ENCODE assay signal across 2 cellular contexts in genomic region chr3:110644203-110644602, GRCh38.
TF ChIP-seq lines count a peak whose summit lies in the region.

No MANE protein-coding gene starts in this region.

TF ChIP-seq in A549, 52 proteins besides CTCF, POLR2A, EP300 and RAD21:
- no peak for TF ChIP-seq BHLHE40 (IDR thresholded peaks at IDR 0.05; ENCODE audit: low read depth, low read length)
- no peak for TF ChIP-seq FOSB (CRISPR knock-in tag; IDR thresholded peaks at IDR 0.05)
- TF ChIP-seq SREBF2 (IDR thresholded peaks at IDR 0.05) = no peak
- peak; percentile 9 for TF ChIP-seq MAFK (IDR thresholded peaks at IDR 0.05; ENCODE audit: partially characterized antibody)

TF ChIP-seq in IMR-90, 13 proteins besides CTCF, POLR2A, EP300 and RAD21:
- TF ChIP-seq MXI1 (IDR thresholded peaks at IDR 0.05; ENCODE audit: borderline replicate concordance, low read depth, low read length) (no peak), RFX5 (IDR thresholded peaks at IDR 0.05; ENCODE audit: low read depth, low read length) (no peak), MAFK (IDR thresholded peaks at IDR 0.05; ENCODE audit: low read depth, low read length) (no peak), ELK1 (IDR thresholded peaks at IDR 0.05; ENCODE audit: borderline replicate concordance, low read depth, low read length) (no peak), CEBPB (IDR thresholded peaks at IDR 0.05; ENCODE audit: low read depth, low read length) (no peak), CHD1 (IDR thresholded peaks at IDR 0.05; ENCODE audit: low read depth, low read length) (no peak), SMC3 (IDR thresholded peaks at IDR 0.05; ENCODE audit: low read depth, low read length) (no peak), NFE2L2 (IDR thresholded peaks at IDR 0.05; ENCODE audit: low read depth, low read length) (no peak), RCOR1 (IDR thresholded peaks at IDR 0.05; ENCODE audit: insufficient replicate concordance, low read length) (no peak), FOS (IDR thresholded peaks at IDR 0.05; ENCODE audit: low read depth, low read length) (no peak), BHLHE40 (IDR thresholded peaks at IDR 0.05; ENCODE audit: low read depth, low read length) (no peak), USF2 (IDR thresholded peaks at IDR 0.05; ENCODE audit: low read depth, low read length) (no peak), MAZ (IDR thresholded peaks at IDR 0.05; ENCODE audit: borderline replicate concordance, low read depth, low read length) (no peak)
TF ChIP-seq in IMR-90: peak in this region for 0.
